Comparison of ENCODE assay signal across 8 cellular contexts in genomic region chr1:77674807-77675206, GRCh38. TPM values are rescaled to one million over a fixed set of nuclear protein-coding genes. Genes with fewer than 3 reads are reported as not detected.
DNase-seq lines count a peak whose midpoint lies in the region; ATAC-seq and TF ChIP-seq lines count a peak whose summit lies in the region.
"Not testable (repeated sequence)": the region's sequence is repeated elsewhere in the genome, so short reads cannot be mapped to it uniquely, and the experiment has no call there.

No MANE protein-coding gene starts in this region.

- not testable (repeated sequence) for BruUV-seq in A673 (replicated peaks; lab: Mats Ljungman, UMichigan); MCF 10A (replicated peaks; lab: Mats Ljungman, UMichigan)

- peak overlapping the region; percentile 43 for H3K4me2 ChIP-seq in GM23248 (ENCODE audit: unreplicated experiment)

- H3K27ac Mint-ChIP-seq in HFFc6: peak overlapping the region; percentile 29; the same call in 1 of the 2 replicates
- H3K27ac Mint-ChIP-seq in MCF 10A (ENCODE audit: low read depth, unreplicated experiment): peak overlapping the region; percentile 49
- H3K27ac Mint-ChIP-seq in memory B cell: peak overlapping the region; percentile 38
- peak overlapping the region; percentile 57 for H3K27ac Mint-ChIP-seq in nephron progenitor cell
- H3K27ac Mint-ChIP-seq in stimulated activated naive B cell treated with anti-CD40 and anti-IgM and Interleukin-4, amounts not matched to agents 10 μg/mL and 1 μg/mL and 100 μg/mL, for 72 hours: peak overlapping the region; percentile 56

- 0 out of 2 replicates have a peak overlapping the region, but pooled peaks have one; percentile 1 for H3K9ac ChIP-seq in GM23248

- peaks cover 80% of the 10 kb centered on the region for H3K4me1 Mint-ChIP-seq in HFFc6 (ENCODE audit: low read depth)
- peaks cover 22% of the 10 kb centered on the region for H3K4me1 Mint-ChIP-seq in MCF 10A (ENCODE audit: insufficient read depth, unreplicated experiment)
- peaks cover 16% of the 10 kb centered on the region for H3K4me1 Mint-ChIP-seq in memory B cell
- peaks cover 34% of the 10 kb centered on the region for H3K4me1 Mint-ChIP-seq in nephron progenitor cell
- H3K4me1 Mint-ChIP-seq in stimulated activated naive B cell treated with anti-CD40 and anti-IgM and Interleukin-4, amounts not matched to agents 10 μg/mL and 1 μg/mL and 100 μg/mL, for 72 hours: peaks cover 17 to 42% of the 10 kb centered on the region in 2 donors

- not testable (repeated sequence) for H3K27me3 Mint-ChIP-seq in HFFc6 (ENCODE audit: insufficient read depth); MCF 10A (ENCODE audit: insufficient read depth, unreplicated experiment); memory B cell; nephron progenitor cell (ENCODE audit: low read depth, poor library complexity); stimulated activated naive B cell treated with anti-CD40 and anti-IgM and Interleukin-4, amounts not matched to agents 10 μg/mL and 1 μg/mL and 100 μg/mL, for 72 hours

- CTCF ChIA-PET in A673 (lab: Charles Lee); MCF 10A (lab: Yijun Ruan, JAX): not testable (repeated sequence)

- WGBS in GM23248 (ENCODE audit: low coverage in 1 of 2, low lambda C conversion rate in 2 of 2, missing lambda C conversion rate in 2 of 2), 2 experiments: 94 to 98% methylated on average over 3 of the region's 3 CpGs

- ATAC-seq in memory B cell (ENCODE audit: low read depth); stimulated activated naive B cell treated with anti-CD40 and anti-IgM and Interleukin-4, amounts not matched to agents 10 μg/mL and 1 μg/mL and 100 μg/mL, for 72 hours (replicated peaks): not testable (repeated sequence)

- H3K4me3 ChIP-seq in A673 (ENCODE audit: low read depth, low read length, poor library complexity, severe bottlenecking): not testable (repeated sequence)
- H3K4me3 ChIP-seq in GM23248: 0 out of 2 replicates have a peak overlapping the region, but pooled peaks have one; percentile 8

- intact Hi-C loops in A673 (cut with micrococcal nuclease; ENCODE audit: unreplicated experiment); MCF 10A (cut with micrococcal nuclease): not testable (repeated sequence)

- TF ChIP-seq CTCF in A673 (conservative IDR thresholded peaks at IDR 0.05; ENCODE audit: low read depth, low read length); HFFc6 (IDR thresholded peaks at IDR 0.05); VCaP (conservative IDR thresholded peaks at IDR 0.05); MCF 10A (IDR thresholded peaks at IDR 0.05; ENCODE audit: unreplicated experiment); nephron progenitor cell (IDR thresholded peaks at IDR 0.05): not testable (repeated sequence)

- H3K27me3 ChIP-seq in A673 (replicated peaks; ENCODE audit: insufficient read depth, low read depth, low read length, poor library complexity); GM23248 (replicated peaks; ENCODE audit: insufficient read depth): not testable (repeated sequence)

- in situ Hi-C loops in GM23248 (cut with MboI): loop anchor here (25.0 kb wide), 1 partner anchor 1513 kb away; no protein-coding TSS in a partner anchor

- POLR2A ChIA-PET in A673 (lab: Charles Lee; ENCODE audit: low non-redundant PET); MCF 10A (lab: Yijun Ruan, JAX): not testable (repeated sequence)

- not testable (repeated sequence) for H3K9me3 ChIP-seq in A673 (ENCODE audit: low read depth, low read length, poor library complexity, severe bottlenecking); GM23248 (ENCODE audit: low read depth)

- H3K79me2 ChIP-seq in GM23248 (ENCODE audit: insufficient read depth): peaks cover 100% of the 10 kb centered on the region

- H3K4me1 ChIP-seq in A673 (ENCODE audit: insufficient read depth, low read length, poor library complexity, severe bottlenecking): peaks cover 69% of the 10 kb centered on the region
- H3K4me1 ChIP-seq in GM23248 (ENCODE audit: insufficient read depth): peaks cover 76% of the 10 kb centered on the region

- H3K36me3 Mint-ChIP-seq in HFFc6 (ENCODE audit: low read depth); memory B cell; nephron progenitor cell (ENCODE audit: low read depth): not testable (repeated sequence)
- peaks cover 23% of the 10 kb centered on the region for H3K36me3 Mint-ChIP-seq in MCF 10A (ENCODE audit: insufficient read depth, unreplicated experiment)
- H3K36me3 Mint-ChIP-seq in stimulated activated naive B cell treated with anti-CD40 and anti-IgM and Interleukin-4, amounts not matched to agents 10 μg/mL and 1 μg/mL and 100 μg/mL, for 72 hours: peaks cover 9 to 12% of the 10 kb centered on the region in 2 donors

- H4K20me1 ChIP-seq in GM23248 (ENCODE audit: insufficient read depth): not testable (repeated sequence)

- DNase-seq in A673 (ENCODE audit: low spot score); GM23248; HFFc6; MCF 10A (ENCODE audit: unreplicated experiment); memory B cell (ENCODE audit: low spot score in 2 of 2); nephron progenitor cell; stimulated activated naive B cell treated with anti-CD40 and anti-IgM and Interleukin-4, amounts not matched to agents 10 μg/mL and 1 μg/mL and 100 μg/mL, for 72 hours: not testable (repeated sequence)

- H3K27ac ChIP-seq in A673 (ENCODE audit: low read depth, low read length, poor library complexity, severe bottlenecking) (peak overlapping the region; percentile 47), GM23248 (peak overlapping the region; percentile 4; the same call in 1 of the 2 replicates), VCaP (peak overlapping the region; percentile 44)

- not testable (repeated sequence) for H3K4me3 Mint-ChIP-seq in HFFc6; MCF 10A (ENCODE audit: unreplicated experiment); memory B cell; nephron progenitor cell; stimulated activated naive B cell treated with anti-CD40 and anti-IgM and Interleukin-4, amounts not matched to agents 10 μg/mL and 1 μg/mL and 100 μg/mL, for 72 hours

- not testable (repeated sequence) for H3K9me2 ChIP-seq in GM23248 (ENCODE audit: insufficient read depth)

- peaks cover 38% of the 10 kb centered on the region for H3F3A ChIP-seq in GM23248 (ENCODE audit: insufficient read depth)

- not testable (repeated sequence) for H3K9me3 Mint-ChIP-seq in HFFc6; MCF 10A (ENCODE audit: unreplicated experiment); memory B cell; nephron progenitor cell; stimulated activated naive B cell treated with anti-CD40 and anti-IgM and Interleukin-4, amounts not matched to agents 10 μg/mL and 1 μg/mL and 100 μg/mL, for 72 hours

- H2AFZ ChIP-seq in GM23248: 0 out of 2 replicates have a peak overlapping the region, but pooled peaks have one; percentile 21

- H3K36me3 ChIP-seq in A673 (ENCODE audit: insufficient read depth, low read length, poor library complexity, severe bottlenecking); GM23248 (ENCODE audit: low read depth): not testable (repeated sequence)

RNA-seq across cellular contexts. Expression of gene ZZZ3, which starts 7.7 kb away (rescaled TPM):
- total RNA-seq in A673 (2021) (54.6 and 68.8 TPM in 2 replicates), MCF 10A (2022) (68.1 and 83.9 TPM in 2 replicates)
- total RNA-seq in GM23248 (2014; rRNA removed; shearing (Covaris generic)): 72.6 and 117 TPM in 2 replicates
- polyA plus RNA-seq in GM23248 (2016; fragmentation: Nextera tagmentation; extraction: Ambion mirVana): 42.4 and 43.8 TPM in 2 replicates
- 10 to 100 TPM; 41.8 to 47.8 (median 46.0) TPM for total RNA-seq in HFFc6 (2021; fragmentation: NEBNext Ultra II Directional; extraction: Animal tissue kit (Norgen Biotek cat#: 25700))
